1 cellular context compared by ENCODE assay signal in genomic region chr11:34051349-34052035, GRCh38.
A peak's percentile ranks its signal among the peaks of the same experiment; 100 is the strongest.
TF ChIP-seq lines count a peak whose summit lies in the region.

TSS of gene CAPRIN1 (plus strand) at chr11:34051731. CDS start at chr11:34052421, 690 bp downstream.

TF ChIP-seq in WTC11, 78 proteins besides CTCF, POLR2A, EP300 and RAD21 (continued from another document):
- no peak for TF ChIP-seq CDX4 (CRISPR knock-in tag; IDR thresholded peaks at IDR 0.05; ENCODE audit: borderline replicate concordance)
- peak; percentile 31; the same call in 1 of the 2 replicates for TF ChIP-seq E2F5 (CRISPR knock-in tag; IDR thresholded peaks at IDR 0.05)
- TF ChIP-seq FOXP4 (CRISPR knock-in tag; IDR thresholded peaks at IDR 0.05), result peak; percentile 63; the same call in 1 of the 2 replicates
- no peak for TF ChIP-seq SMAD3 (CRISPR knock-in tag; IDR thresholded peaks at IDR 0.05; ENCODE audit: borderline replicate concordance)
- TF ChIP-seq SP1 (CRISPR knock-in tag; conservative IDR thresholded peaks at IDR 0.05), result peak; percentile 51
- no peak for TF ChIP-seq CREB1 (CRISPR knock-in tag; IDR thresholded peaks at IDR 0.05)
- no peak for TF ChIP-seq MXD4 (CRISPR knock-in tag; IDR thresholded peaks at IDR 0.05; ENCODE audit: borderline replicate concordance)
- TF ChIP-seq ZNF532 (CRISPR knock-in tag; IDR thresholded peaks at IDR 0.05; ENCODE audit: borderline replicate concordance), result no peak
- no peak for TF ChIP-seq HMGA2 (CRISPR knock-in tag; IDR thresholded peaks at IDR 0.05)
- TF ChIP-seq CREM (CRISPR knock-in tag; IDR thresholded peaks at IDR 0.05), result 0 out of 2 replicates have a peak, but pooled peaks have one; percentile 28
- no peak for TF ChIP-seq PRRX2 (CRISPR knock-in tag; IDR thresholded peaks at IDR 0.05)
- TF ChIP-seq ZSCAN18 (CRISPR knock-in tag; IDR thresholded peaks at IDR 0.05), result no peak
- no peak for TF ChIP-seq USF1 (CRISPR knock-in tag; IDR thresholded peaks at IDR 0.05)
- no peak for TF ChIP-seq TEAD1 (CRISPR knock-in tag; IDR thresholded peaks at IDR 0.05)
- no peak for TF ChIP-seq ZNF671 (CRISPR knock-in tag; IDR thresholded peaks at IDR 0.05)
- no peak for TF ChIP-seq IRF1 (CRISPR knock-in tag; IDR thresholded peaks at IDR 0.05)
- TF ChIP-seq ATF1 (CRISPR knock-in tag; IDR thresholded peaks at IDR 0.05), result no peak
- TF ChIP-seq E2F4 (CRISPR knock-in tag; IDR thresholded peaks at IDR 0.05; ENCODE audit: borderline replicate concordance, low read depth), result peak; percentile 62; the same call in 1 of the 2 replicates
- no peak for TF ChIP-seq TEAD4 (CRISPR knock-in tag; IDR thresholded peaks at IDR 0.05)
- TF ChIP-seq USF2 (CRISPR knock-in tag; IDR thresholded peaks at IDR 0.05), result no peak
- no peak for TF ChIP-seq SOX15 (CRISPR knock-in tag; IDR thresholded peaks at IDR 0.05)
- TF ChIP-seq ATF3 (CRISPR knock-in tag; conservative IDR thresholded peaks at IDR 0.05), result no peak
- TF ChIP-seq ZNF416 (CRISPR knock-in tag; IDR thresholded peaks at IDR 0.05), result no peak
- TF ChIP-seq ESRRA (CRISPR knock-in tag; IDR thresholded peaks at IDR 0.05; ENCODE audit: borderline replicate concordance), result no peak
- 0 out of 2 replicates have a peak, but pooled peaks have one; percentile 40 for TF ChIP-seq FOXK1 (CRISPR knock-in tag; IDR thresholded peaks at IDR 0.05)
- no peak for TF ChIP-seq ERG (CRISPR knock-in tag; IDR thresholded peaks at IDR 0.05)
- TF ChIP-seq E2F1 (CRISPR knock-in tag; IDR thresholded peaks at IDR 0.05), result no peak
